Comparison of ENCODE assay signal across 1 cellular context in the genomic region with DNA sequence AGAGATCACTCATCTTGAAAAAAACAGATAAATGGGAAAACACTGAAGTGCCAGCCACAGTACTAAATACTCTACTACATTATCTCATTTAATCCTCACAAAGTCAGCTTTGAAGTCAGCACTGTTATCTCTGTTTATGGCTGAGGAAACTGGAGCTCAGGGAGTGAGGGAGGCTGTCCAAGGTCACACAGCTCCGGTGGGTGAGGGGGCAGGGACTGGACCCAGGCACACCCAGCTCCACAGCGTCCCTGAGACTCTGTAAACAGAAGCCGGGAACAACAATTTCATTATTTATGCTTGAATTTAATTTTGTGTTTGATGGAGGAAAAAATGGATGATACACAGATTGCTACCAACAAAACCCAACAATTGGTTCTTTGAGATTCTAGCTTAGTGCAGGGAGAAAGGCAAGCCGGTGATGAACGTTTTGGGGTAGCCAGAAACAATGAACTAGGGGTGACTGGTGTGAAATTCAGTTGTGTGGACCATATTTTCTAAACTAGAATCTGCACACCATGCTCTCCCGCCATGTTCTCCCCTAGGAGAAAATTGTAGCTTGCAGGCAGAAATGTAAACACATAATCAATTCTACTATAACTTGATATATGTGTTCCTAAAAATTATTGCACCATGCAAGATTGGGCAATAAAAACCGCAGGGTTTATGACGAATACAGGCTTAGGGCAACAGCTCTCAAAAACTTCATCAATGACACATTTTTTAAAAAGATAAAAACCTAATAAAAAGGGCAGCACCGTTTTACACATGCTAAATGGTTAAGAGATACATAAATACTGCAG.
TF ChIP-seq lines count a peak whose summit lies in the region.

A gene with protein sequence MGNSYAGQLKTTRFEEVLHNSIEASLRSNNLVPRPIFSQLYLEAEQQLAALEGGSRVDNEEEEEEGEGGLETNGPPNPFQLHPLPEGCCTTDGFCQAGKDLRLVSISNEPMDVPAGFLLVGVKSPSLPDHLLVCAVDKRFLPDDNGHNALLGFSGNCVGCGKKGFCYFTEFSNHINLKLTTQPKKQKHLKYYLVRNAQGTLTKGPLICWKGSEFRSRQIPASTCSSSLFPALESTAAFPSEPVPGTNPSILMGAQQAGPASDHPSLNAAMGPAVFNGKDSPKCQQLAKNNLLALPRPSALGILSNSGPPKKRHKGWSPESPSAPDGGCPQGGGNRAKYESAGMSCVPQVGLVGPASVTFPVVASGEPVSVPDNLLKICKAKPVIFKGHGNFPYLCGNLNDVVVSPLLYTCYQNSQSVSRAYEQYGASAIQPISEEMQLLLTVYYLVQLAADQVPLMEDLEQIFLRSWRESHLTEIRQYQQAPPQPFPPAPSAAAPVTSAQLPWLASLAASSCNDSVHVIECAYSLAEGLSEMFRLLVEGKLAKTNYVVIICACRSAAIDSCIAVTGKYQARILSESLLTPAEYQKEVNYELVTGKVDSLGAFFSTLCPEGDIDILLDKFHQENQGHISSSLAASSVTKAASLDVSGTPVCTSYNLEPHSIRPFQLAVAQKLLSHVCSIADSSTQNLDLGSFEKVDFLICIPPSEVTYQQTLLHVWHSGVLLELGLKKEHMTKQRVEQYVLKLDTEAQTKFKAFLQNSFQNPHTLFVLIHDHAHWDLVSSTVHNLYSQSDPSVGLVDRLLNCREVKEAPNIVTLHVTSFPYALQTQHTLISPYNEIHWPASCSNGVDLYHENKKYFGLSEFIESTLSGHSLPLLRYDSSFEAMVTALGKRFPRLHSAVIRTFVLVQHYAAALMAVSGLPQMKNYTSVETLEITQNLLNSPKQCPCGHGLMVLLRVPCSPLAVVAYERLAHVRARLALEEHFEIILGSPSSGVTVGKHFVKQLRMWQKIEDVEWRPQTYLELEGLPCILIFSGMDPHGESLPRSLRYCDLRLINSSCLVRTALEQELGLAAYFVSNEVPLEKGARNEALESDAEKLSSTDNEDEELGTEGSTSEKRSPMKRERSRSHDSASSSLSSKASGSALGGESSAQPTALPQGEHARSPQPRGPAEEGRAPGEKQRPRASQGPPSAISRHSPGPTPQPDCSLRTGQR (N-terminal part only) (plus strand): TSS at position 768 of the 800 bp plus-strand sequence. CDS start 22,570 bp downstream, outside the sequence.

TF ChIP-seq in HepG2, 621 proteins besides CTCF, POLR2A, EP300 and RAD21 (continued from another document and continues in another):
- TF ChIP-seq, protein P1, sequence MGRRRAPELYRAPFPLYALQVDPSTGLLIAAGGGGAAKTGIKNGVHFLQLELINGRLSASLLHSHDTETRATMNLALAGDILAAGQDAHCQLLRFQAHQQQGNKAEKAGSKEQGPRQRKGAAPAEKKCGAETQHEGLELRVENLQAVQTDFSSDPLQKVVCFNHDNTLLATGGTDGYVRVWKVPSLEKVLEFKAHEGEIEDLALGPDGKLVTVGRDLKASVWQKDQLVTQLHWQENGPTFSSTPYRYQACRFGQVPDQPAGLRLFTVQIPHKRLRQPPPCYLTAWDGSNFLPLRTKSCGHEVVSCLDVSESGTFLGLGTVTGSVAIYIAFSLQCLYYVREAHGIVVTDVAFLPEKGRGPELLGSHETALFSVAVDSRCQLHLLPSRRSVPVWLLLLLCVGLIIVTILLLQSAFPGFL (CRISPR knock-in tag; IDR thresholded peaks at IDR 0.05), result no peak
- TF ChIP-seq ZNF33B (CRISPR knock-in tag; IDR thresholded peaks at IDR 0.05) (no peak), ZNF20 (CRISPR knock-in tag; IDR thresholded peaks at IDR 0.05) (no peak), ZEB1 (IDR thresholded peaks at IDR 0.05; ENCODE audit: insufficient replicate concordance, low read depth) (no peak), MZF1 (CRISPR knock-in tag; IDR thresholded peaks at IDR 0.05; ENCODE audit: borderline replicate concordance) (no peak), ELF3 (CRISPR knock-in tag; IDR thresholded peaks at IDR 0.05) (peak; percentile 86), NKX3-1 (CRISPR knock-in tag; IDR thresholded peaks at IDR 0.05) (no peak), U2AF2 (IDR thresholded peaks at IDR 0.05; ENCODE audit: low read depth, low read length) (no peak), CAMTA2 (CRISPR knock-in tag; IDR thresholded peaks at IDR 0.05; ENCODE audit: borderline replicate concordance) (no peak), KDM5B (CRISPR knock-in tag; IDR thresholded peaks at IDR 0.05; ENCODE audit: borderline replicate concordance) (no peak), MED8 (CRISPR knock-in tag; IDR thresholded peaks at IDR 0.05; ENCODE audit: insufficient replicate concordance) (no peak), SMAD3 (CRISPR knock-in tag; IDR thresholded peaks at IDR 0.05) (peak; percentile 75; the same call in 1 of the 2 replicates), HIVEP1 (CRISPR knock-in tag; IDR thresholded peaks at IDR 0.05) (no peak), NCOA5 (CRISPR knock-in tag; IDR thresholded peaks at IDR 0.05) (no peak), FOXA1 (IDR thresholded peaks at IDR 0.05) (no peak), FOXA1 (CRISPR knock-in tag; IDR thresholded peaks at IDR 0.05) (peak; percentile 79), TCF7L2 (IDR thresholded peaks at IDR 0.05; ENCODE audit: low read depth, low read length) (0 out of 2 replicates have a peak, but pooled peaks have one; percentile 53), ZNF292 (CRISPR knock-in tag; IDR thresholded peaks at IDR 0.05; ENCODE audit: borderline replicate concordance, low read depth) (0 out of 2 replicates have a peak, but pooled peaks have one; percentile 54), ZNF879 (CRISPR knock-in tag; IDR thresholded peaks at IDR 0.05) (no peak), AGO2 (optimal IDR thresholded peaks at IDR 0.05; ENCODE audit: low read depth, low read length) (no peak), STAT5B (CRISPR knock-in tag; IDR thresholded peaks at IDR 0.05) (no peak), MEIS2 (CRISPR knock-in tag; IDR thresholded peaks at IDR 0.05) (0 out of 2 replicates have a peak, but pooled peaks have one; percentile 62), RORA (CRISPR knock-in tag; IDR thresholded peaks at IDR 0.05) (no peak), NFE2L2 (IDR thresholded peaks at IDR 0.05; ENCODE audit: low read length) (no peak), SP2 (CRISPR knock-in tag; IDR thresholded peaks at IDR 0.05) (no peak), ZNF703 (CRISPR knock-in tag; IDR thresholded peaks at IDR 0.05; ENCODE audit: borderline replicate concordance) (no peak), KLF11 (CRISPR knock-in tag; IDR thresholded peaks at IDR 0.05) (no peak), ZFP82 (CRISPR knock-in tag; IDR thresholded peaks at IDR 0.05; ENCODE audit: borderline replicate concordance) (no peak)
- TF ChIP-seq, protein P2, sequence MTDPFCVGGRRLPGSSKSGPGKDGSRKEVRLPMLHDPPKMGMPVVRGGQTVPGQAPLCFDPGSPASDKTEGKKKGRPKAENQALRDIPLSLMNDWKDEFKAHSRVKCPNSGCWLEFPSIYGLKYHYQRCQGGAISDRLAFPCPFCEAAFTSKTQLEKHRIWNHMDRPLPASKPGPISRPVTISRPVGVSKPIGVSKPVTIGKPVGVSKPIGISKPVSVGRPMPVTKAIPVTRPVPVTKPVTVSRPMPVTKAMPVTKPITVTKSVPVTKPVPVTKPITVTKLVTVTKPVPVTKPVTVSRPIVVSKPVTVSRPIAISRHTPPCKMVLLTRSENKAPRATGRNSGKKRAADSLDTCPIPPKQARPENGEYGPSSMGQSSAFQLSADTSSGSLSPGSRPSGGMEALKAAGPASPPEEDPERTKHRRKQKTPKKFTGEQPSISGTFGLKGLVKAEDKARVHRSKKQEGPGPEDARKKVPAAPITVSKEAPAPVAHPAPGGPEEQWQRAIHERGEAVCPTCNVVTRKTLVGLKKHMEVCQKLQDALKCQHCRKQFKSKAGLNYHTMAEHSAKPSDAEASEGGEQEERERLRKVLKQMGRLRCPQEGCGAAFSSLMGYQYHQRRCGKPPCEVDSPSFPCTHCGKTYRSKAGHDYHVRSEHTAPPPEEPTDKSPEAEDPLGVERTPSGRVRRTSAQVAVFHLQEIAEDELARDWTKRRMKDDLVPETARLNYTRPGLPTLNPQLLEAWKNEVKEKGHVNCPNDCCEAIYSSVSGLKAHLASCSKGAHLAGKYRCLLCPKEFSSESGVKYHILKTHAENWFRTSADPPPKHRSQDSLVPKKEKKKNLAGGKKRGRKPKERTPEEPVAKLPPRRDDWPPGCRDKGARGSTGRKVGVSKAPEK (CRISPR knock-in tag; IDR thresholded peaks at IDR 0.05; ENCODE audit: borderline replicate concordance), result no peak
- TF ChIP-seq, protein P3, sequence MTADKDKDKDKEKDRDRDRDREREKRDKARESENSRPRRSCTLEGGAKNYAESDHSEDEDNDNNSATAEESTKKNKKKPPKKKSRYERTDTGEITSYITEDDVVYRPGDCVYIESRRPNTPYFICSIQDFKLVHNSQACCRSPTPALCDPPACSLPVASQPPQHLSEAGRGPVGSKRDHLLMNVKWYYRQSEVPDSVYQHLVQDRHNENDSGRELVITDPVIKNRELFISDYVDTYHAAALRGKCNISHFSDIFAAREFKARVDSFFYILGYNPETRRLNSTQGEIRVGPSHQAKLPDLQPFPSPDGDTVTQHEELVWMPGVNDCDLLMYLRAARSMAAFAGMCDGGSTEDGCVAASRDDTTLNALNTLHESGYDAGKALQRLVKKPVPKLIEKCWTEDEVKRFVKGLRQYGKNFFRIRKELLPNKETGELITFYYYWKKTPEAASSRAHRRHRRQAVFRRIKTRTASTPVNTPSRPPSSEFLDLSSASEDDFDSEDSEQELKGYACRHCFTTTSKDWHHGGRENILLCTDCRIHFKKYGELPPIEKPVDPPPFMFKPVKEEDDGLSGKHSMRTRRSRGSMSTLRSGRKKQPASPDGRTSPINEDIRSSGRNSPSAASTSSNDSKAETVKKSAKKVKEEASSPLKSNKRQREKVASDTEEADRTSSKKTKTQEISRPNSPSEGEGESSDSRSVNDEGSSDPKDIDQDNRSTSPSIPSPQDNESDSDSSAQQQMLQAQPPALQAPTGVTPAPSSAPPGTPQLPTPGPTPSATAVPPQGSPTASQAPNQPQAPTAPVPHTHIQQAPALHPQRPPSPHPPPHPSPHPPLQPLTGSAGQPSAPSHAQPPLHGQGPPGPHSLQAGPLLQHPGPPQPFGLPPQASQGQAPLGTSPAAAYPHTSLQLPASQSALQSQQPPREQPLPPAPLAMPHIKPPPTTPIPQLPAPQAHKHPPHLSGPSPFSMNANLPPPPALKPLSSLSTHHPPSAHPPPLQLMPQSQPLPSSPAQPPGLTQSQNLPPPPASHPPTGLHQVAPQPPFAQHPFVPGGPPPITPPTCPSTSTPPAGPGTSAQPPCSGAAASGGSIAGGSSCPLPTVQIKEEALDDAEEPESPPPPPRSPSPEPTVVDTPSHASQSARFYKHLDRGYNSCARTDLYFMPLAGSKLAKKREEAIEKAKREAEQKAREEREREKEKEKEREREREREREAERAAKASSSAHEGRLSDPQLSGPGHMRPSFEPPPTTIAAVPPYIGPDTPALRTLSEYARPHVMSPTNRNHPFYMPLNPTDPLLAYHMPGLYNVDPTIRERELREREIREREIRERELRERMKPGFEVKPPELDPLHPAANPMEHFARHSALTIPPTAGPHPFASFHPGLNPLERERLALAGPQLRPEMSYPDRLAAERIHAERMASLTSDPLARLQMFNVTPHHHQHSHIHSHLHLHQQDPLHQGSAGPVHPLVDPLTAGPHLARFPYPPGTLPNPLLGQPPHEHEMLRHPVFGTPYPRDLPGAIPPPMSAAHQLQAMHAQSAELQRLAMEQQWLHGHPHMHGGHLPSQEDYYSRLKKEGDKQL (CRISPR knock-in tag; IDR thresholded peaks at IDR 0.05; ENCODE audit: low read depth), result peak; percentile 75; the same call in 1 of the 2 replicates
- TF ChIP-seq, protein P4, sequence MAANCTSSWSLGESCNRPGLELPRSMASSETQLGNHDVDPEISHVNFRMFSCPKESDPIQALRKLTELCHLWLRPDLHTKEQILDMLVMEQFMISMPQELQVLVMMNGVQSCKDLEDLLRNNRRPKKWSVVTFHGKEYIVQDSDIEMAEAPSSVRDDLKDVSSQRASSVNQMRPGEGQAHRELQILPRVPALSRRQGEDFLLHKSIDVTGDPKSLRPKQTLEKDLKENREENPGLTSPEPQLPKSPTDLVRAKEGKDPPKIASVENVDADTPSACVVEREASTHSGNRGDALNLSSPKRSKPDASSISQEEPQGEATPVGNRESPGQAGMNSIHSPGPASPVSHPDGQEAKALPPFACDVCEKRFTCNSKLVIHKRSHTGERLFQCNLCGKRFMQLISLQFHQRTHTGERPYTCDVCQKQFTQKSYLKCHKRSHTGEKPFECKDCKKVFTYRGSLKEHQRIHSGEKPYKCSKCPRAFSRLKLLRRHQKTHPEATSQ (CRISPR knock-in tag; IDR thresholded peaks at IDR 0.05; ENCODE audit: borderline replicate concordance), result no peak
- TF ChIP-seq, protein P5, sequence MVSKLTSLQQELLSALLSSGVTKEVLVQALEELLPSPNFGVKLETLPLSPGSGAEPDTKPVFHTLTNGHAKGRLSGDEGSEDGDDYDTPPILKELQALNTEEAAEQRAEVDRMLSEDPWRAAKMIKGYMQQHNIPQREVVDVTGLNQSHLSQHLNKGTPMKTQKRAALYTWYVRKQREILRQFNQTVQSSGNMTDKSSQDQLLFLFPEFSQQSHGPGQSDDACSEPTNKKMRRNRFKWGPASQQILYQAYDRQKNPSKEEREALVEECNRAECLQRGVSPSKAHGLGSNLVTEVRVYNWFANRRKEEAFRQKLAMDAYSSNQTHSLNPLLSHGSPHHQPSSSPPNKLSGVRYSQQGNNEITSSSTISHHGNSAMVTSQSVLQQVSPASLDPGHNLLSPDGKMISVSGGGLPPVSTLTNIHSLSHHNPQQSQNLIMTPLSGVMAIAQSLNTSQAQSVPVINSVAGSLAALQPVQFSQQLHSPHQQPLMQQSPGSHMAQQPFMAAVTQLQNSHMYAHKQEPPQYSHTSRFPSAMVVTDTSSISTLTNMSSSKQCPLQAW (CRISPR knock-in tag; IDR thresholded peaks at IDR 0.05), result peak; percentile 86
- TF ChIP-seq, protein P6, sequence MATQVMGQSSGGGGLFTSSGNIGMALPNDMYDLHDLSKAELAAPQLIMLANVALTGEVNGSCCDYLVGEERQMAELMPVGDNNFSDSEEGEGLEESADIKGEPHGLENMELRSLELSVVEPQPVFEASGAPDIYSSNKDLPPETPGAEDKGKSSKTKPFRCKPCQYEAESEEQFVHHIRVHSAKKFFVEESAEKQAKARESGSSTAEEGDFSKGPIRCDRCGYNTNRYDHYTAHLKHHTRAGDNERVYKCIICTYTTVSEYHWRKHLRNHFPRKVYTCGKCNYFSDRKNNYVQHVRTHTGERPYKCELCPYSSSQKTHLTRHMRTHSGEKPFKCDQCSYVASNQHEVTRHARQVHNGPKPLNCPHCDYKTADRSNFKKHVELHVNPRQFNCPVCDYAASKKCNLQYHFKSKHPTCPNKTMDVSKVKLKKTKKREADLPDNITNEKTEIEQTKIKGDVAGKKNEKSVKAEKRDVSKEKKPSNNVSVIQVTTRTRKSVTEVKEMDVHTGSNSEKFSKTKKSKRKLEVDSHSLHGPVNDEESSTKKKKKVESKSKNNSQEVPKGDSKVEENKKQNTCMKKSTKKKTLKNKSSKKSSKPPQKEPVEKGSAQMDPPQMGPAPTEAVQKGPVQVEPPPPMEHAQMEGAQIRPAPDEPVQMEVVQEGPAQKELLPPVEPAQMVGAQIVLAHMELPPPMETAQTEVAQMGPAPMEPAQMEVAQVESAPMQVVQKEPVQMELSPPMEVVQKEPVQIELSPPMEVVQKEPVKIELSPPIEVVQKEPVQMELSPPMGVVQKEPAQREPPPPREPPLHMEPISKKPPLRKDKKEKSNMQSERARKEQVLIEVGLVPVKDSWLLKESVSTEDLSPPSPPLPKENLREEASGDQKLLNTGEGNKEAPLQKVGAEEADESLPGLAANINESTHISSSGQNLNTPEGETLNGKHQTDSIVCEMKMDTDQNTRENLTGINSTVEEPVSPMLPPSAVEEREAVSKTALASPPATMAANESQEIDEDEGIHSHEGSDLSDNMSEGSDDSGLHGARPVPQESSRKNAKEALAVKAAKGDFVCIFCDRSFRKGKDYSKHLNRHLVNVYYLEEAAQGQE (IDR thresholded peaks at IDR 0.05; ENCODE audit: borderline replicate concordance in 1 of 2, low read depth in 1 of 2, low read length in 2 of 2), result peak in 1 of 2 experiments; percentile 31; a peak in 1 of 4 replicates
